Comparison of ENCODE assay signal across 1 cellular context in the genomic region with DNA sequence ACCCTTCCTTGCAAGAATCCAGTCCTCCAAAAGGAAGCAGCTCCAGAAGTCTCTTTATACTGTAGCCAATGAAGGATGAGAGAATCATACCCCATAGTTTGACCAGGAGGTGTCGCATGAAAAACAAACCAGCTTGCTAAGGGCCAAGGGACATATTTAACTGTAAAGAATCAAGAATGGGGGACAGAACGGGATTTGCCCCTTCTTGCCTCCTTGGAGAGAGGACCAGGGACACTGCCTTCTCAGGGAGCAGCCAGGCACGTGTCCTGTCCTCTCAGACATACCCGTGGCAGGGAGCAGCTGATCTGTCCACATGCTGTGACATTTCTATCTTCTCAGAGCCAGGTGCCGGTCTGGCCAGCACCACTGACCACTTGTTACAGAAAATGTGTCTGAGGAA.
TF ChIP-seq lines count a peak whose summit lies in the region.

No MANE protein-coding gene starts in this region.

TF ChIP-seq in GM23338, 12 proteins besides CTCF, POLR2A, EP300 and RAD21 (continued from another document):
- TF ChIP-seq, protein P1, sequence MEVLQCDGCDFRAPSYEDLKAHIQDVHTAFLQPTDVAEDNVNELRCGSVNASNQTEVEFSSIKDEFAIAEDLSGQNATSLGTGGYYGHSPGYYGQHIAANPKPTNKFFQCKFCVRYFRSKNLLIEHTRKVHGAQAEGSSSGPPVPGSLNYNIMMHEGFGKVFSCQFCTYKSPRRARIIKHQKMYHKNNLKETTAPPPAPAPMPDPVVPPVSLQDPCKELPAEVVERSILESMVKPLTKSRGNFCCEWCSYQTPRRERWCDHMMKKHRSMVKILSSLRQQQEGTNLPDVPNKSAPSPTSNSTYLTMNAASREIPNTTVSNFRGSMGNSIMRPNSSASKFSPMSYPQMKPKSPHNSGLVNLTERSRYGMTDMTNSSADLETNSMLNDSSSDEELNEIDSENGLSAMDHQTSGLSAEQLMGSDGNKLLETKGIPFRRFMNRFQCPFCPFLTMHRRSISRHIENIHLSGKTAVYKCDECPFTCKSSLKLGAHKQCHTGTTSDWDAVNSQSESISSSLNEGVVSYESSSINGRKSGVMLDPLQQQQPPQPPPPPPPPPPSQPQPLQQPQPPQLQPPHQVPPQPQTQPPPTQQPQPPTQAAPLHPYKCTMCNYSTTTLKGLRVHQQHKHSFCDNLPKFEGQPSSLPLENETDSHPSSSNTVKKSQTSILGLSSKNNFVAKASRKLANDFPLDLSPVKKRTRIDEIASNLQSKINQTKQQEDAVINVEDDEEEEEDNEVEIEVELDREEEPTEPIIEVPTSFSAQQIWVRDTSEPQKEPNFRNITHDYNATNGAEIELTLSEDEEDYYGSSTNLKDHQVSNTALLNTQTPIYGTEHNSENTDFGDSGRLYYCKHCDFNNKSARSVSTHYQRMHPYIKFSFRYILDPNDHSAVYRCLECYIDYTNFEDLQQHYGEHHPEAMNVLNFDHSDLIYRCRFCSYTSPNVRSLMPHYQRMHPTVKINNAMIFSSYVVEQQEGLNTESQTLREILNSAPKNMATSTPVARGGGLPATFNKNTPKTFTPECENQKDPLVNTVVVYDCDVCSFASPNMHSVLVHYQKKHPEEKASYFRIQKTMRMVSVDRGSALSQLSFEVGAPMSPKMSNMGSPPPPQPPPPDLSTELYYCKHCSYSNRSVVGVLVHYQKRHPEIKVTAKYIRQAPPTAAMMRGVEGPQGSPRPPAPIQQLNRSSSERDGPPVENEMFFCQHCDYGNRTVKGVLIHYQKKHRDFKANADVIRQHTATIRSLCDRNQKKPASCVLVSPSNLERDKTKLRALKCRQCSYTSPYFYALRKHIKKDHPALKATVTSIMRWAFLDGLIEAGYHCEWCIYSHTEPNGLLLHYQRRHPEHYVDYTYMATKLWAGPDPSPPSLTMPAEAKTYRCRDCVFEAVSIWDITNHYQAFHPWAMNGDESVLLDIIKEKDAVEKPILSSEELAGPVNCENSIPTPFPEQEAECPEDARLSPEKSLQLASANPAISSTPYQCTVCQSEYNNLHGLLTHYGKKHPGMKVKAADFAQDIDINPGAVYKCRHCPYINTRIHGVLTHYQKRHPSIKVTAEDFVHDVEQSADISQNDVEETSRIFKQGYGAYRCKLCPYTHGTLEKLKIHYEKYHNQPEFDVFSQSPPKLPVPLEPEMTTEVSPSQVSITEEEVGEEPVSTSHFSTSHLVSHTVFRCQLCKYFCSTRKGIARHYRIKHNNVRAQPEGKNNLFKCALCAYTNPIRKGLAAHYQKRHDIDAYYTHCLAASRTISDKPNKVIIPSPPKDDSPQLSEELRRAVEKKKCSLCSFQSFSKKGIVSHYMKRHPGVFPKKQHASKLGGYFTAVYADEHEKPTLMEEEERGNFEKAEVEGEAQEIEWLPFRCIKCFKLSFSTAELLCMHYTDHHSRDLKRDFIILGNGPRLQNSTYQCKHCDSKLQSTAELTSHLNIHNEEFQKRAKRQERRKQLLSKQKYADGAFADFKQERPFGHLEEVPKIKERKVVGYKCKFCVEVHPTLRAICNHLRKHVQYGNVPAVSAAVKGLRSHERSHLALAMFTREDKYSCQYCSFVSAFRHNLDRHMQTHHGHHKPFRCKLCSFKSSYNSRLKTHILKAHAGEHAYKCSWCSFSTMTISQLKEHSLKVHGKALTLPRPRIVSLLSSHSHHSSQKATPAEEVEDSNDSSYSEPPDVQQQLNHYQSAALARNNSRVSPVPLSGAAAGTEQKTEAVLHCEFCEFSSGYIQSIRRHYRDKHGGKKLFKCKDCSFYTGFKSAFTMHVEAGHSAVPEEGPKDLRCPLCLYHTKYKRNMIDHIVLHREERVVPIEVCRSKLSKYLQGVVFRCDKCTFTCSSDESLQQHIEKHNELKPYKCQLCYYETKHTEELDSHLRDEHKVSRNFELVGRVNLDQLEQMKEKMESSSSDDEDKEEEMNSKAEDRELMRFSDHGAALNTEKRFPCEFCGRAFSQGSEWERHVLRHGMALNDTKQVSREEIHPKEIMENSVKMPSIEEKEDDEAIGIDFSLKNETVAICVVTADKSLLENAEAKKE (CRISPR knock-in tag; IDR thresholded peaks at IDR 0.05) = no peak
- TF ChIP-seq ETS1 (IDR thresholded peaks at IDR 0.05) = no peak
- TF ChIP-seq, protein P2, sequence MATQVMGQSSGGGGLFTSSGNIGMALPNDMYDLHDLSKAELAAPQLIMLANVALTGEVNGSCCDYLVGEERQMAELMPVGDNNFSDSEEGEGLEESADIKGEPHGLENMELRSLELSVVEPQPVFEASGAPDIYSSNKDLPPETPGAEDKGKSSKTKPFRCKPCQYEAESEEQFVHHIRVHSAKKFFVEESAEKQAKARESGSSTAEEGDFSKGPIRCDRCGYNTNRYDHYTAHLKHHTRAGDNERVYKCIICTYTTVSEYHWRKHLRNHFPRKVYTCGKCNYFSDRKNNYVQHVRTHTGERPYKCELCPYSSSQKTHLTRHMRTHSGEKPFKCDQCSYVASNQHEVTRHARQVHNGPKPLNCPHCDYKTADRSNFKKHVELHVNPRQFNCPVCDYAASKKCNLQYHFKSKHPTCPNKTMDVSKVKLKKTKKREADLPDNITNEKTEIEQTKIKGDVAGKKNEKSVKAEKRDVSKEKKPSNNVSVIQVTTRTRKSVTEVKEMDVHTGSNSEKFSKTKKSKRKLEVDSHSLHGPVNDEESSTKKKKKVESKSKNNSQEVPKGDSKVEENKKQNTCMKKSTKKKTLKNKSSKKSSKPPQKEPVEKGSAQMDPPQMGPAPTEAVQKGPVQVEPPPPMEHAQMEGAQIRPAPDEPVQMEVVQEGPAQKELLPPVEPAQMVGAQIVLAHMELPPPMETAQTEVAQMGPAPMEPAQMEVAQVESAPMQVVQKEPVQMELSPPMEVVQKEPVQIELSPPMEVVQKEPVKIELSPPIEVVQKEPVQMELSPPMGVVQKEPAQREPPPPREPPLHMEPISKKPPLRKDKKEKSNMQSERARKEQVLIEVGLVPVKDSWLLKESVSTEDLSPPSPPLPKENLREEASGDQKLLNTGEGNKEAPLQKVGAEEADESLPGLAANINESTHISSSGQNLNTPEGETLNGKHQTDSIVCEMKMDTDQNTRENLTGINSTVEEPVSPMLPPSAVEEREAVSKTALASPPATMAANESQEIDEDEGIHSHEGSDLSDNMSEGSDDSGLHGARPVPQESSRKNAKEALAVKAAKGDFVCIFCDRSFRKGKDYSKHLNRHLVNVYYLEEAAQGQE (IDR thresholded peaks at IDR 0.05; ENCODE audit: unreplicated experiment) = no peak
- no peak for TF ChIP-seq ZNF114 (CRISPR knock-in tag; IDR thresholded peaks at IDR 0.05)
- TF ChIP-seq STAT1 (IDR thresholded peaks at IDR 0.05; ENCODE audit: unreplicated experiment) = no peak
- TF ChIP-seq EZH2 (IDR thresholded peaks at IDR 0.05; ENCODE audit: low read depth, unreplicated experiment) = no peak
- no peak for TF ChIP-seq ZNF331 (CRISPR knock-in tag; IDR thresholded peaks at IDR 0.05; ENCODE audit: low read depth)
- no peak for TF ChIP-seq NANOG (IDR thresholded peaks at IDR 0.05; ENCODE audit: borderline replicate concordance)
- TF ChIP-seq EZH2phosphoT487 (IDR thresholded peaks at IDR 0.05; ENCODE audit: unreplicated experiment) = no peak
